In the genomic region with DNA sequence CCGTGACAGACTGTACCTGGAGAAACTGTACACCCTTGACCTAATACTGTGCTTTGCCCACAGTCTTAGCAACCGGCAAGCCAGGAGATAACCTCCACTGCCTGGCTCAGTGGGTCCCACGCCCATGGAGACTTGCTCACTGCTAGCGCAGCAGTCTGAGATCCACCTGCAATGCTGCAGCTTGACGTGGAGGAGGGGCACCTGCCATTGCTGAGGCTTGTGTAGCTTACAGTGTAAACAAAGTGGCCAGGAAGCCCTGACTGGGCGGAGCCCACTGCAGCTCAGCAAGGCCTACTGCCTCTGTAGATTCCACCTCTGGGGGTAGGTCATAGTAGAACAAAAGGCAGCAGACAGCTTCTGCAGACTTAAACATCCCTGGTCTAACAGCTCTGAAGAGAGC, we compare ENCODE assay signal across 17 cellular contexts.
DNase-seq lines count a peak whose midpoint lies in the region; ATAC-seq and TF ChIP-seq lines count a peak whose summit lies in the region.
"Had no signal": no experiment of that assay in that cellular context is flagged by ENCODE, and none has a peak within 500 bp of the region (broad histone marks: within the 10 kb centered on the region; RNA-seq: fewer than 3 reads in every experiment).

No MANE protein-coding gene starts in this region.

- no peak for TF ChIP-seq CTCF in colonic mucosa (IDR thresholded peaks at IDR 0.05)
- no peak for TF ChIP-seq CTCF in neural progenitor cell (IDR thresholded peaks at IDR 0.05)

- H3K4me1 ChIP-seq in colonic mucosa (no peaks in the 10 kb centered on the region), neural progenitor cell (no peaks in the 10 kb centered on the region)
- H3K4me1 ChIP-seq: sigmoid colon had no signal

- intact Hi-C loops in colonic mucosa (cut with DNase I): no loop called here
- intact Hi-C loops in activated naive CD4-positive, alpha-beta T cell treated with anti-CD3 and anti-CD28 coated beads for 36 hours (cut with micrococcal nuclease): no loop called here

- POLR2A ChIA-PET in activated CD4-positive, alpha-beta memory T cell treated with anti-CD3 and anti-CD28 coated beads, Interleukin-2, amount 10 ng/mL, durations not matched to agents 7 days and 5 days (lab: Charles Lee): no interaction called here

- CTCF ChIA-PET in activated naive CD4-positive, alpha-beta T cell treated with anti-CD3 and anti-CD28 coated beads for 36 hours (lab: Charles Lee): no interaction called here
- CTCF ChIA-PET in activated CD4-positive, alpha-beta memory T cell treated with anti-CD3 and anti-CD28 coated beads, Interleukin-2, amount 10 ng/mL, durations not matched to agents 7 days and 5 days (lab: Charles Lee): interaction anchor here (0.6 kb wide), 1 partner anchor 317 kb away, joined by 4 read pairs; no protein-coding TSS in a partner anchor

- H3F3A ChIP-seq in neural progenitor cell (ENCODE audit: low read depth): no peaks in the 10 kb centered on the region

- H2AFZ ChIP-seq in neural progenitor cell (replicated peaks): peak overlapping the region; percentile 42

- H3K27ac ChIP-seq in colonic mucosa (no peak overlapping the region), neural progenitor cell (no peak overlapping the region)
- H3K27ac ChIP-seq: RWPE1, sigmoid colon had no signal

- H3K4me1 Mint-ChIP-seq in neural progenitor cell: no peaks in the 10 kb centered on the region
- H3K4me1 Mint-ChIP-seq in activated naive CD4-positive, alpha-beta T cell treated with anti-CD3 and anti-CD28 coated beads for 36 hours (ENCODE audit: low read depth): no peaks in the 10 kb centered on the region
- no peaks in the 10 kb centered on the region for H3K4me1 Mint-ChIP-seq in activated CD4-positive, alpha-beta memory T cell treated with anti-CD3 and anti-CD28 coated beads, Interleukin-2, amount 10 ng/mL, durations not matched to agents 7 days and 5 days
- H3K4me1 Mint-ChIP-seq: activated CD4-positive, alpha-beta T cell treated with anti-CD3 and anti-CD28 coated beads for 36 hours; nephron had no signal

- no peak overlapping the region for H3K9ac ChIP-seq in colonic mucosa (ENCODE audit: low read depth in 2 of 2, low read length in 2 of 2)
- H3K9ac ChIP-seq in neural progenitor cell: no peak overlapping the region

- no peaks in the 10 kb centered on the region for H4K20me1 ChIP-seq in neural progenitor cell (ENCODE audit: low read depth)

- no peaks in the 10 kb centered on the region for H3K79me2 ChIP-seq in neural progenitor cell (ENCODE audit: low read depth)

- no peaks in the 10 kb centered on the region for H3K9me3 ChIP-seq in colonic mucosa
- H3K9me3 ChIP-seq in neural progenitor cell (ENCODE audit: low read depth): no peaks in the 10 kb centered on the region
- H3K9me3 ChIP-seq: sigmoid colon had no signal

- H3K36me3 ChIP-seq in colonic mucosa: no peaks in the 10 kb centered on the region
- no peaks in the 10 kb centered on the region for H3K36me3 ChIP-seq in neural progenitor cell
- H3K36me3 ChIP-seq: sigmoid colon had no signal

- H3K4me2 ChIP-seq in neural progenitor cell: no peak overlapping the region

- no peaks in the 10 kb centered on the region for H3K36me3 Mint-ChIP-seq in neural progenitor cell
- H3K36me3 Mint-ChIP-seq in activated naive CD4-positive, alpha-beta T cell treated with anti-CD3 and anti-CD28 coated beads for 36 hours (ENCODE audit: low read depth): no peaks in the 10 kb centered on the region
- H3K36me3 Mint-ChIP-seq in activated CD4-positive, alpha-beta memory T cell treated with anti-CD3 and anti-CD28 coated beads, Interleukin-2, amount 10 ng/mL, durations not matched to agents 7 days and 5 days (ENCODE audit: low read depth): no peaks in the 10 kb centered on the region

- no peak overlapping the region for H3K4me3 ChIP-seq in colonic mucosa
- no peak overlapping the region for H3K4me3 ChIP-seq in neural progenitor cell
- H3K4me3 ChIP-seq: sigmoid colon had no signal

- no peaks in the 10 kb centered on the region for H3K27me3 ChIP-seq in colonic mucosa
- no peaks in the 10 kb centered on the region for H3K27me3 ChIP-seq in neural progenitor cell
- H3K27me3 ChIP-seq: sigmoid colon had no signal

- no peak overlapping the region for H3K27ac Mint-ChIP-seq in neural progenitor cell
- no peak overlapping the region for H3K27ac Mint-ChIP-seq in activated naive CD4-positive, alpha-beta T cell treated with anti-CD3 and anti-CD28 coated beads for 36 hours
- no peak overlapping the region for H3K27ac Mint-ChIP-seq in activated CD4-positive, alpha-beta memory T cell treated with anti-CD3 and anti-CD28 coated beads, Interleukin-2, amount 10 ng/mL, durations not matched to agents 7 days and 5 days
- H3K27ac Mint-ChIP-seq: activated CD4-positive, alpha-beta T cell treated with anti-CD3 and anti-CD28 coated beads for 36 hours; nephron had no signal

- ATAC-seq in GM19324 (IDR thresholded peaks at IDR 0.05; ENCODE audit: low FRiP score, unreplicated experiment) (peak; percentile 82), GM21825 (IDR thresholded peaks at IDR 0.05; ENCODE audit: unreplicated experiment) (no peak)
- ATAC-seq: activated CD4-positive, alpha-beta T cell treated with anti-CD3 and anti-CD28 coated beads for 36 hours; left ventricle myocardium superior had no signal

- H3K27me3 Mint-ChIP-seq in neural progenitor cell (ENCODE audit: insufficient read depth, low read depth): peaks cover 2% of the 10 kb centered on the region
- H3K27me3 Mint-ChIP-seq in activated naive CD4-positive, alpha-beta T cell treated with anti-CD3 and anti-CD28 coated beads for 36 hours (ENCODE audit: low read depth): peaks cover 5% of the 10 kb centered on the region
- no peaks in the 10 kb centered on the region for H3K27me3 Mint-ChIP-seq in activated CD4-positive, alpha-beta memory T cell treated with anti-CD3 and anti-CD28 coated beads, Interleukin-2, amount 10 ng/mL, durations not matched to agents 7 days and 5 days

- DNase-seq in NCI-H526 (lab: John Stamatoyannopoulos, UW) (peak; percentile 62 to 79), colonic mucosa (peak; percentile 49), neural progenitor cell (ENCODE audit: low spot score) (peak; percentile 49), occipital lobe (lab: John Stamatoyannopoulos, UW) (no peak)
- DNase-seq in activated naive CD4-positive, alpha-beta T cell treated with anti-CD3 and anti-CD28 coated beads for 36 hours: no peak
- DNase-seq in activated CD4-positive, alpha-beta memory T cell treated with anti-CD3 and anti-CD28 coated beads, Interleukin-2, amount 10 ng/mL, durations not matched to agents 7 days and 5 days: no peak
- DNase-seq: activated CD4-positive, alpha-beta T cell treated with anti-CD3 and anti-CD28 coated beads for 36 hours; activated T-cell treated with anti-CD3 and anti-CD28 coated beads, Interleukin-2, amount 50 U/mL, for 1 hour; C1 segment of cervical spinal cord; KBM-7; left ventricle myocardium superior; sigmoid colon; stimulated activated naive CD4-positive, alpha-beta T cell treated with Interleukin-2 at 50 U/mL for 16 hours had no signal

- H3K4me3 Mint-ChIP-seq in neural progenitor cell: no peak overlapping the region
- H3K4me3 Mint-ChIP-seq in activated naive CD4-positive, alpha-beta T cell treated with anti-CD3 and anti-CD28 coated beads for 36 hours: no peak overlapping the region
- H3K4me3 Mint-ChIP-seq in activated CD4-positive, alpha-beta memory T cell treated with anti-CD3 and anti-CD28 coated beads, Interleukin-2, amount 10 ng/mL, durations not matched to agents 7 days and 5 days: no peak overlapping the region
- H3K4me3 Mint-ChIP-seq: activated CD4-positive, alpha-beta T cell treated with anti-CD3 and anti-CD28 coated beads for 36 hours; nephron had no signal

- H3K9me3 Mint-ChIP-seq in neural progenitor cell: peaks cover 10% of the 10 kb centered on the region
- H3K9me3 Mint-ChIP-seq in activated naive CD4-positive, alpha-beta T cell treated with anti-CD3 and anti-CD28 coated beads for 36 hours: peaks cover 3% of the 10 kb centered on the region
- no peaks in the 10 kb centered on the region for H3K9me3 Mint-ChIP-seq in activated CD4-positive, alpha-beta memory T cell treated with anti-CD3 and anti-CD28 coated beads, Interleukin-2, amount 10 ng/mL, durations not matched to agents 7 days and 5 days

Comparison
In these comparisons a context has a peak if more than half of its experiments do, and no peak if none do; other contexts are left out.
1. DNase-seq: peak in NCI-H526 (2 of 2), colonic mucosa (single experiment) and neural progenitor cell (single experiment); none in occipital lobe (single experiment), activated naive CD4-positive, alpha-beta T cell treated with anti-CD3 and anti-CD28 coated beads for 36 hours (single experiment) and activated CD4-positive, alpha-beta memory T cell treated with anti-CD3 and anti-CD28 coated beads, Interleukin-2, amount 10 ng/mL, durations not matched to agents 7 days and 5 days (single experiment).